Comparison of ENCODE assay signal across 18 cellular contexts in genomic region chr3:89577517-89578252, GRCh38.
DNase-seq lines count a peak whose midpoint lies in the region; ATAC-seq, FAIRE-seq and TF ChIP-seq lines count a peak whose summit lies in the region.
"Had no signal": no experiment of that assay in that cellular context is flagged by ENCODE, and none has a peak within 500 bp of the region (broad histone marks: within the 10 kb centered on the region; RNA-seq: fewer than 3 reads in every experiment).

No MANE protein-coding gene starts in this region.

- CTCF ChIA-PET in PC-3 (lab: Charles Lee), result no interaction called here
- CTCF ChIA-PET in activated CD8-positive, alpha-beta memory T cell treated with anti-CD3 and anti-CD28 coated beads, Interleukin-2, amount 10 ng/mL, durations not matched to agents 7 days and 5 days (lab: Charles Lee), result interaction anchor here (1.6 kb wide), 1 partner anchor 14 kb away, joined by 3 read pairs; no protein-coding TSS in a partner anchor

- H3K9ac ChIP-seq in PC-3 (ENCODE audit: low read length), result no peak overlapping the region
- H3K9ac ChIP-seq: BLaER1 treated with 17β-estradiol and CSF1 and Interleukin-3, amounts not matched to agents 10 nM and 100 nM had no signal

- ATAC-seq in GM23338 (no peak), PC-3 (no peak), left lung (no peak)
- no peak for ATAC-seq in stimulated activated effector memory CD8-positive, alpha-beta T cell treated with anti-CD3 and anti-CD28 coated beads, Interleukin-12 subunit alpha, Interleukin-12 subunit beta, amount 100 ng/mL, for 72 hours
- ATAC-seq in activated CD8-positive, alpha-beta memory T cell treated with anti-CD3 and anti-CD28 coated beads, Interleukin-2, amount 10 ng/mL, durations not matched to agents 7 days and 5 days, result no peak

- intact Hi-C loops in PC-3 (cut with micrococcal nuclease) (no loop called here), left lung (cut with DNase I) (no loop called here)

- POLR2A ChIA-PET in PC-3 (lab: Charles Lee; ENCODE audit: unreplicated experiment), result no interaction called here

- H3K36me3 Mint-ChIP-seq in GM23338 (ENCODE audit: low read depth), result no peaks in the 10 kb centered on the region
- no peaks in the 10 kb centered on the region for H3K36me3 Mint-ChIP-seq in stimulated activated effector memory CD8-positive, alpha-beta T cell treated with anti-CD3 and anti-CD28 coated beads, Interleukin-12 subunit alpha, Interleukin-12 subunit beta, amount 100 ng/mL, for 72 hours
- H3K36me3 Mint-ChIP-seq in activated CD8-positive, alpha-beta memory T cell treated with anti-CD3 and anti-CD28 coated beads, Interleukin-2, amount 10 ng/mL, durations not matched to agents 7 days and 5 days, result no peaks in the 10 kb centered on the region

- H3K27me3 ChIP-seq in GM23338 (ENCODE audit: insufficient read depth) (no peaks in the 10 kb centered on the region), PC-3 (ENCODE audit: low read length) (no peaks in the 10 kb centered on the region), osteoblast (ENCODE audit: insufficient read depth, low read length) (no peaks in the 10 kb centered on the region), left lung (no peaks in the 10 kb centered on the region)
- H3K27me3 ChIP-seq: BLaER1 treated with 17β-estradiol and CSF1 and Interleukin-3, amounts not matched to agents 10 nM and 100 nM; MG63 had no signal

- H3K9me2 ChIP-seq in GM23338 (ENCODE audit: insufficient read depth), result no peaks in the 10 kb centered on the region
- H3K9me2 ChIP-seq in PC-3 (replicated peaks; ENCODE audit: low read length), result no peaks in the 10 kb centered on the region

- H3K4me1 Mint-ChIP-seq in GM23338, result peaks cover 12% of the 10 kb centered on the region
- no peaks in the 10 kb centered on the region for H3K4me1 Mint-ChIP-seq in stimulated activated effector memory CD8-positive, alpha-beta T cell treated with anti-CD3 and anti-CD28 coated beads, Interleukin-12 subunit alpha, Interleukin-12 subunit beta, amount 100 ng/mL, for 72 hours
- H3K4me1 Mint-ChIP-seq in activated CD8-positive, alpha-beta memory T cell treated with anti-CD3 and anti-CD28 coated beads, Interleukin-2, amount 10 ng/mL, durations not matched to agents 7 days and 5 days, result no peaks in the 10 kb centered on the region

- no peaks in the 10 kb centered on the region for H3K27me3 Mint-ChIP-seq in GM23338 (ENCODE audit: insufficient read depth, low read depth, poor library complexity)
- H3K27me3 Mint-ChIP-seq in activated CD8-positive, alpha-beta memory T cell treated with anti-CD3 and anti-CD28 coated beads, Interleukin-2, amount 10 ng/mL, durations not matched to agents 7 days and 5 days, result no peaks in the 10 kb centered on the region

- H3K9me3 Mint-ChIP-seq in GM23338, result no peaks in the 10 kb centered on the region
- H3K9me3 Mint-ChIP-seq in stimulated activated effector memory CD8-positive, alpha-beta T cell treated with anti-CD3 and anti-CD28 coated beads, Interleukin-12 subunit alpha, Interleukin-12 subunit beta, amount 100 ng/mL, for 72 hours, result peaks cover 15% of the 10 kb centered on the region
- H3K9me3 Mint-ChIP-seq in activated CD8-positive, alpha-beta memory T cell treated with anti-CD3 and anti-CD28 coated beads, Interleukin-2, amount 10 ng/mL, durations not matched to agents 7 days and 5 days (ENCODE audit: low read depth), result peaks cover 2% of the 10 kb centered on the region

- H3K4me3 ChIP-seq in GM23338 (no peak overlapping the region), PC-3 (ENCODE audit: low read length) (no peak overlapping the region), osteoblast (ENCODE audit: insufficient read depth, low read length) (no peak overlapping the region), left lung (no peak overlapping the region)
- H3K4me3 ChIP-seq: BLaER1 treated with 17β-estradiol and CSF1 and Interleukin-3, amounts not matched to agents 10 nM and 100 nM; MG63 had no signal

- no TSS peak for BruUV-seq in PC-3 (replicated peaks; lab: Mats Ljungman, UMichigan)

- H3F3A ChIP-seq in GM23338 (replicated peaks; ENCODE audit: low read depth), result no peaks in the 10 kb centered on the region
- H3F3A ChIP-seq in PC-3 (ENCODE audit: low read length, unreplicated experiment), result no peaks in the 10 kb centered on the region

- H3K4me3 Mint-ChIP-seq in GM23338, result no peak overlapping the region
- no peak overlapping the region for H3K4me3 Mint-ChIP-seq in stimulated activated effector memory CD8-positive, alpha-beta T cell treated with anti-CD3 and anti-CD28 coated beads, Interleukin-12 subunit alpha, Interleukin-12 subunit beta, amount 100 ng/mL, for 72 hours
- H3K4me3 Mint-ChIP-seq in activated CD8-positive, alpha-beta memory T cell treated with anti-CD3 and anti-CD28 coated beads, Interleukin-2, amount 10 ng/mL, durations not matched to agents 7 days and 5 days, result no peak overlapping the region

- H2AFZ ChIP-seq in GM23338, result peak overlapping the region; percentile 83
- H2AFZ ChIP-seq in PC-3 (ENCODE audit: low read length), result peak overlapping the region; percentile 44
- H2AFZ ChIP-seq in osteoblast (ENCODE audit: low read length), result peak overlapping the region; percentile 20

- H3K36me3 ChIP-seq in GM23338 (ENCODE audit: insufficient read depth) (no peaks in the 10 kb centered on the region), PC-3 (ENCODE audit: low read depth, low read length) (no peaks in the 10 kb centered on the region), osteoblast (ENCODE audit: insufficient read depth, low read length) (no peaks in the 10 kb centered on the region), left lung (no peaks in the 10 kb centered on the region)
- H3K36me3 ChIP-seq: BLaER1 treated with 17β-estradiol and CSF1 and Interleukin-3, amounts not matched to agents 10 nM and 100 nM; MG63 had no signal

- H3K27ac Mint-ChIP-seq in GM23338, result peak overlapping the region; percentile 5; the same call in 1 of the 2 replicates
- H3K27ac Mint-ChIP-seq in stimulated activated effector memory CD8-positive, alpha-beta T cell treated with anti-CD3 and anti-CD28 coated beads, Interleukin-12 subunit alpha, Interleukin-12 subunit beta, amount 100 ng/mL, for 72 hours, result no peak overlapping the region
- no peak overlapping the region for H3K27ac Mint-ChIP-seq in activated CD8-positive, alpha-beta memory T cell treated with anti-CD3 and anti-CD28 coated beads, Interleukin-2, amount 10 ng/mL, durations not matched to agents 7 days and 5 days

- no peaks in the 10 kb centered on the region for H3K79me2 ChIP-seq in GM23338 (replicated peaks; ENCODE audit: insufficient read depth)
- H3K79me2 ChIP-seq in PC-3 (ENCODE audit: low read length), result no peaks in the 10 kb centered on the region
- no peaks in the 10 kb centered on the region for H3K79me2 ChIP-seq in osteoblast (ENCODE audit: insufficient read depth, low read length)

- H3K4me2 ChIP-seq in GM23338 (no peak overlapping the region), PC-3 (ENCODE audit: low read length) (0 out of 2 replicates have a peak overlapping the region, but pooled peaks have one; percentile 3), osteoblast (ENCODE audit: insufficient read depth, low read length) (no peak overlapping the region)
- H3K4me2 ChIP-seq: BLaER1 treated with 17β-estradiol and CSF1 and Interleukin-3, amounts not matched to agents 10 nM and 100 nM had no signal

- H3K27ac ChIP-seq in GM23338 (ENCODE audit: low read depth) (no peak overlapping the region), PC-3 (ENCODE audit: low read length) (no peak overlapping the region), osteoblast (ENCODE audit: low read depth, low read length) (no peak overlapping the region), left lung (no peak overlapping the region)
- H3K27ac ChIP-seq: BLaER1 treated with 17β-estradiol and CSF1 and Interleukin-3, amounts not matched to agents 10 nM and 100 nM had no signal

- TF ChIP-seq CTCF in GM23338 (conservative IDR thresholded peaks at IDR 0.05; ENCODE audit: low read depth in 2 of 2) (no peak), PC-3 (conservative IDR thresholded peaks at IDR 0.05; ENCODE audit: low read depth, low read length) (no peak), osteoblast (IDR thresholded peaks at IDR 0.05; ENCODE audit: extremely low read depth, low read depth, low read length) (no peak), left lung (IDR thresholded peaks at IDR 0.05) (no peak)

- no peak for DNase-seq in GM23338 (ENCODE audit: low spot score)
- DNase-seq in PC-3, result no peak
- DNase-seq in foreskin melanocyte, result peak; percentile 43
- no peak for DNase-seq in osteoblast (ENCODE audit: insufficient read length, low spot score, missing footprints)
- no peak for DNase-seq in left lung
- no peak for DNase-seq in stimulated activated effector memory CD8-positive, alpha-beta T cell treated with anti-CD3 and anti-CD28 coated beads, Interleukin-12 subunit alpha, Interleukin-12 subunit beta, amount 100 ng/mL, for 72 hours (ENCODE audit: low spot score in 2 of 2)
- no peak for DNase-seq in GM12892 (ENCODE audit: insufficient read length)
- no peak for DNase-seq in activated CD8-positive, alpha-beta memory T cell treated with anti-CD3 and anti-CD28 coated beads, Interleukin-2, amount 10 ng/mL, durations not matched to agents 7 days and 5 days
- DNase-seq: DMS79 treated with DMSO at 0.1 percent for 48 hours; H7; Kasumi-1; MG63; NCI-H1092; NCI-H1436 treated with DMSO at 0.1 percent for 48 hours; NK-92 treated with Interleukin-12 subunit alpha and Interleukin-12 subunit beta, amount 100 ng/mL, for 24 hours; RPMI8226; SIG-M5 had no signal

- H3K4me1 ChIP-seq in GM23338 (ENCODE audit: insufficient read depth), result no peaks in the 10 kb centered on the region
- H3K4me1 ChIP-seq in PC-3 (ENCODE audit: insufficient read depth, low read length), result peaks cover 10% of the 10 kb centered on the region
- no peaks in the 10 kb centered on the region for H3K4me1 ChIP-seq in osteoblast (ENCODE audit: insufficient read depth, low read length)
- no peaks in the 10 kb centered on the region for H3K4me1 ChIP-seq in left lung

- no peak for TF ChIP-seq POLR2A in GM12892 (IDR thresholded peaks at IDR 0.05; ENCODE audit: low read depth, low read length)

- FAIRE-seq in GM12892 (lab: Jason Lieb, UNC), result no peak

- H4K20me1 ChIP-seq in GM23338 (replicated peaks; ENCODE audit: insufficient read depth) (no peaks in the 10 kb centered on the region), PC-3 (ENCODE audit: low read length) (no peaks in the 10 kb centered on the region), osteoblast (ENCODE audit: insufficient read depth, low read length) (no peaks in the 10 kb centered on the region)
- H4K20me1 ChIP-seq: BLaER1 treated with 17β-estradiol and CSF1 and Interleukin-3, amounts not matched to agents 10 nM and 100 nM had no signal

- H3K9me3 ChIP-seq in PC-3 (ENCODE audit: low read length), result no peaks in the 10 kb centered on the region
- no peaks in the 10 kb centered on the region for H3K9me3 ChIP-seq in osteoblast (ENCODE audit: low read depth, low read length)
- no peaks in the 10 kb centered on the region for H3K9me3 ChIP-seq in left lung
- H3K9me3 ChIP-seq: BLaER1 treated with 17β-estradiol and CSF1 and Interleukin-3, amounts not matched to agents 10 nM and 100 nM; MG63 had no signal

TF ChIP-seq in GM23338, 12 proteins besides CTCF, POLR2A, EP300 and RAD21 (continues in another document):
- no peak for TF ChIP-seq CREB1 (CRISPR knock-in tag; IDR thresholded peaks at IDR 0.05; ENCODE audit: low read depth)

Comparison
In these comparisons a context has a peak if more than half of its experiments do, and no peak if none do; other contexts are left out.
1. H2AFZ ChIP-seq: peak in every context shown above with its lines; median percentile 83 in GM23338; 44 in PC-3; 20 in osteoblast.